ENCODE assay signal across 36 cellular contexts in genomic region chr11:7430496-7430895, GRCh38. TPM values are rescaled to one million over a fixed set of nuclear protein-coding genes. Genes with fewer than 3 reads are reported as not detected.
"Had no signal": no experiment of that assay in that cellular context is flagged by ENCODE, and none has a peak within 500 bp of the region (broad histone marks: within the 10 kb centered on the region; RNA-seq: fewer than 3 reads in every experiment).

No MANE protein-coding gene starts in this region.

- H3K27me3 ChIP-seq: MG63 had no signal

- H3K9me3 ChIP-seq: MG63 had no signal

- H3K4me3 ChIP-seq: MG63 had no signal

- H3K36me3 ChIP-seq: MG63 had no signal

- DNase-seq: Karpas-422, Kasumi-1, MG63, MM.1S, MV-4-11, NCI-H1048, NCI-H1092, NCI-H1092 treated with DMSO at 0.1 percent for 48 hours, NCI-H1105, NCI-H1105 treated with DMSO at 0.1 percent for 48 hours, NCI-H1417, NCI-H1417 treated with DMSO at 0.1 percent for 48 hours, NCI-H1436, NCI-H1436 treated with DMSO at 0.1 percent for 48 hours, NCI-H146, NCI-H1694, NCI-H1694 treated with DMSO at 0.1 percent for 48 hours, NCI-H187, NCI-H187 treated with DMSO at 0.1 percent for 48 hours, NCI-H1930, NCI-H2029, NCI-H2029 treated with DMSO at 0.1 percent for 48 hours, NCI-H2081, NCI-H2081 treated with DMSO at 0.1 percent for 48 hours, NCI-H2107, NCI-H2171, NCI-H2171 treated with DMSO at 0.1 percent for 48 hours, NCI-H2227 treated with DMSO at 0.1 percent for 48 hours, NCI-H226, NCI-H345, NCI-H446, NCI-H446 treated with DMSO at 0.1 percent for 48 hours, NCI-H510A, NCI-H510A treated with DMSO at 0.1 percent for 48 hours had no signal

RNA-seq across cellular contexts. Expression of gene OLFML1, which starts 54.8 kb away (rescaled TPM):
- total RNA-seq: LHCN-M2, MCF 10A had no signal
